9 cellular contexts compared by ENCODE assay signal in the genomic region with DNA sequence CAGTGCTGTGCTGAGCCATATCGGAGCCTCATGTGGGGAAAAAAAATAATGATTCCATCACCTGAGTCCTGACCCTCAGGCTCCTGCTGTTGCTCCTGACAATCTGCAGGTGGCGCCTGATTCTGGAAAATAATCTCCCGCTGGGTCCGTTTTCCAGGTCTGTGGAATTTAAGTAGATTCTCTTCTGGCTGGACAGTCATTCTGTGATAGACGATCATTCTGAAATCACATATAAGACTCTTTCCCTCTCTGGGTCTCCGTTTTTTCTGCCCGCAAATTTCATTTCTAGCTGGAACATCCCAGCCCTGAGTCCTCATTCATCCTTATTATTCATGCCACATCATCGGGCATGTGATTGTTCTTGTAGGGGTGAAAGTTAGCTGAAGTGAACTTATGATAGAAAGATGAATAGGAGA. TPM values are rescaled to one million over a fixed set of nuclear protein-coding genes. Genes with fewer than 3 reads are reported as not detected.
DNase-seq lines count a peak whose midpoint lies in the region; ATAC-seq, FAIRE-seq and TF ChIP-seq lines count a peak whose summit lies in the region.
"Had no signal": no experiment of that assay in that cellular context is flagged by ENCODE, and none has a peak within 500 bp of the region (broad histone marks: within the 10 kb centered on the region; RNA-seq: fewer than 3 reads in every experiment).

No MANE protein-coding gene starts in this region.

- H3K4me2 ChIP-seq in endothelial cell of umbilical vein (ENCODE audit: insufficient read depth, low read length): no peak overlapping the region

- peak; percentile 79 to 80 for TF ChIP-seq CTCF in endothelial cell of umbilical vein (IDR thresholded peaks at IDR 0.05; ENCODE audit: extremely low read depth in 1 of 2, insufficient read depth in 1 of 2, low read depth in 1 of 2, low read length in 2 of 2)

- CTCF ChIA-PET in endothelial cell of umbilical vein (lab: Charles Lee): interaction anchor here (0.6 to 7.4 kb wide), 27 partner anchors 11 to 334 kb away, joined by 3 to 96 read pairs (median 4); partner anchors contain the start of gene TOR2A

- no peak overlapping the region for H2AFZ ChIP-seq in endothelial cell of umbilical vein (ENCODE audit: low read depth, low read length)

- intact Hi-C loops in Right ventricle myocardium inferior (cut with DNase I): loop anchor here (1.0 to 2.0 kb wide), 2 partner anchors 195 to 331 kb away; no protein-coding TSS in a partner anchor
- intact Hi-C loops in cardiac septum (cut with DNase I): loop anchor here (1.0 kb wide), 3 partner anchors 144 to 331 kb away; no protein-coding TSS in a partner anchor
- intact Hi-C loops in endothelial cell of umbilical vein (cut with micrococcal nuclease): loop anchor here (1.0 to 5.0 kb wide), 6 partner anchors 125 to 331 kb away; partner anchors contain the start of genes FPGS and PTRH1

- no peak overlapping the region for H3K9ac ChIP-seq in endothelial cell of umbilical vein (replicated peaks; ENCODE audit: extremely low read depth, insufficient read depth, low read length)

- no peak for TF ChIP-seq POLR2A in endothelial cell of umbilical vein (IDR thresholded peaks at IDR 0.05; ENCODE audit: low read depth, low read length)

- DNase-seq in Right ventricle myocardium inferior (ENCODE audit: missing footprints) (no peak), cardiac septum (ENCODE audit: low spot score) (no peak), NCI-H146 (lab: John Stamatoyannopoulos, UW) (peak; percentile 73), T-helper 9 cell (peak; percentile 15), endothelial cell of umbilical vein (ENCODE audit: low read depth, low spot score) (peak; percentile 71), midbrain (lab: John Stamatoyannopoulos, UW) (peak; percentile 67), germinal center (ENCODE audit: low spot score) (no peak)

- H3K9me3 ChIP-seq in endothelial cell of umbilical vein (replicated peaks; ENCODE audit: control insufficient read depth, insufficient read depth, low read length): no peaks in the 10 kb centered on the region

- peak; percentile 95 for FAIRE-seq in endothelial cell of umbilical vein (lab: Jason Lieb, UNC)
- FAIRE-seq: colon had no signal

- no peaks in the 10 kb centered on the region for H3K9me1 ChIP-seq in endothelial cell of umbilical vein (replicated peaks; ENCODE audit: control insufficient read depth, extremely low read depth, insufficient read depth, low read length)

- peak; percentile 32 for ATAC-seq in Right ventricle myocardium inferior
- no peak for ATAC-seq in GM19035 (IDR thresholded peaks at IDR 0.05; ENCODE audit: unreplicated experiment)

- no peaks in the 10 kb centered on the region for H3K4me1 ChIP-seq in endothelial cell of umbilical vein (ENCODE audit: control insufficient read depth, extremely low read depth, insufficient read depth, low read length)

- H3K36me3 ChIP-seq in endothelial cell of umbilical vein (ENCODE audit: control insufficient read depth in 2 of 2, extremely low read depth in 1 of 2, insufficient read depth in 2 of 2, low read length in 2 of 2): no peaks in the 10 kb centered on the region

- dilution Hi-C loops in endothelial cell of umbilical vein (cut with MboI; ENCODE audit: extremely low pct_ligation_motif_present, low sequenced_read_pairs): no loop called here

- no TSS peak for BruUV-seq in endothelial cell of umbilical vein (replicated peaks; lab: Mats Ljungman, UMichigan)

- POLR2A ChIA-PET in endothelial cell of umbilical vein (lab: Charles Lee): no interaction called here

- no peaks in the 10 kb centered on the region for H3K27me3 ChIP-seq in endothelial cell of umbilical vein (ENCODE audit: control insufficient read depth in 2 of 2, insufficient read depth in 2 of 2, low read length in 2 of 2)

- no peak overlapping the region for H3K4me3 ChIP-seq in endothelial cell of umbilical vein (replicated peaks in 1 of 3; ENCODE audit: insufficient read depth in 1 of 3, low read depth in 1 of 3, low read length in 3 of 3)

- no peaks in the 10 kb centered on the region for H3K79me2 ChIP-seq in endothelial cell of umbilical vein (ENCODE audit: control insufficient read depth, insufficient read depth, low read length)

- no peak overlapping the region for H3K27ac ChIP-seq in endothelial cell of umbilical vein (ENCODE audit: insufficient read depth, low read depth, low read length)

- no peaks in the 10 kb centered on the region for H4K20me1 ChIP-seq in endothelial cell of umbilical vein (replicated peaks; ENCODE audit: control insufficient read depth, extremely low read depth, insufficient read depth, low read length)

TF ChIP-seq in endothelial cell of umbilical vein, 7 proteins besides CTCF, POLR2A, EP300 and RAD21:
- TF ChIP-seq MAX (IDR thresholded peaks at IDR 0.05; ENCODE audit: insufficient read depth, insufficient read length) (no peak), GATA2 (IDR thresholded peaks at IDR 0.05; ENCODE audit: insufficient read depth, insufficient read length, low read depth, low read length) (no peak), FOS (IDR thresholded peaks at IDR 0.05; ENCODE audit: borderline replicate concordance, insufficient read depth, low read length) (no peak), MYC (IDR thresholded peaks at IDR 0.05; ENCODE audit: low read depth, low read length) (no peak), JUN (IDR thresholded peaks at IDR 0.05; ENCODE audit: borderline replicate concordance, insufficient read depth, insufficient read length, low read depth) (no peak), POLR2AphosphoS5 (IDR thresholded peaks at IDR 0.05; ENCODE audit: insufficient read depth, low read depth, low read length) (no peak), EZH2 (IDR thresholded peaks at IDR 0.05; ENCODE audit: borderline replicate concordance, low read depth, low read length, severe bottlenecking) (no peak)

RNA-seq across cellular contexts. Expression of gene STXBP1, which starts 22.1 kb away (rescaled TPM):
- 51.5 TPM for total RNA-seq in Right ventricle myocardium inferior
- 46.6 TPM for total RNA-seq in cardiac septum
- total RNA-seq in endothelial cell of umbilical vein: 50.5 and 51.3 TPM in 2 replicates
- 12.7 and 18.8 TPM in 2 replicates for polyA plus RNA-seq in endothelial cell of umbilical vein
- 21.7 and 25.4 TPM in 2 replicates for polyA plus RNA-seq in endothelial cell of umbilical vein (2011; cell fraction: cytosol; rRNA removed)
- polyA plus RNA-seq in endothelial cell of umbilical vein (2011; cell fraction: nucleus; rRNA removed): 49.7 and 51.2 TPM in 2 replicates
- polyA plus RNA-seq in endothelial cell of umbilical vein (2012): 35.4 and 45.5 TPM in 2 replicates
- 27.4 and 32.6 TPM in 2 replicates for polyA minus RNA-seq in endothelial cell of umbilical vein
- polyA minus RNA-seq in endothelial cell of umbilical vein (2011; cell fraction: cytosol; rRNA and poly(A)+ RNA removed): 22.1 TPM
- 25.6 and 26.3 TPM in 2 replicates for polyA minus RNA-seq in endothelial cell of umbilical vein (2011; cell fraction: nucleus; rRNA and poly(A)+ RNA removed)

Comparison
In these comparisons a context has a peak if more than half of its experiments do, and no peak if none do; other contexts are left out.
1. DNase-seq: peak in NCI-H146 (single experiment), T-helper 9 cell (single experiment), endothelial cell of umbilical vein (single experiment) and midbrain (single experiment); none in Right ventricle myocardium inferior (single experiment), cardiac septum (single experiment) and germinal center (single experiment).